1 cellular context compared by ENCODE assay signal in the genomic region with DNA sequence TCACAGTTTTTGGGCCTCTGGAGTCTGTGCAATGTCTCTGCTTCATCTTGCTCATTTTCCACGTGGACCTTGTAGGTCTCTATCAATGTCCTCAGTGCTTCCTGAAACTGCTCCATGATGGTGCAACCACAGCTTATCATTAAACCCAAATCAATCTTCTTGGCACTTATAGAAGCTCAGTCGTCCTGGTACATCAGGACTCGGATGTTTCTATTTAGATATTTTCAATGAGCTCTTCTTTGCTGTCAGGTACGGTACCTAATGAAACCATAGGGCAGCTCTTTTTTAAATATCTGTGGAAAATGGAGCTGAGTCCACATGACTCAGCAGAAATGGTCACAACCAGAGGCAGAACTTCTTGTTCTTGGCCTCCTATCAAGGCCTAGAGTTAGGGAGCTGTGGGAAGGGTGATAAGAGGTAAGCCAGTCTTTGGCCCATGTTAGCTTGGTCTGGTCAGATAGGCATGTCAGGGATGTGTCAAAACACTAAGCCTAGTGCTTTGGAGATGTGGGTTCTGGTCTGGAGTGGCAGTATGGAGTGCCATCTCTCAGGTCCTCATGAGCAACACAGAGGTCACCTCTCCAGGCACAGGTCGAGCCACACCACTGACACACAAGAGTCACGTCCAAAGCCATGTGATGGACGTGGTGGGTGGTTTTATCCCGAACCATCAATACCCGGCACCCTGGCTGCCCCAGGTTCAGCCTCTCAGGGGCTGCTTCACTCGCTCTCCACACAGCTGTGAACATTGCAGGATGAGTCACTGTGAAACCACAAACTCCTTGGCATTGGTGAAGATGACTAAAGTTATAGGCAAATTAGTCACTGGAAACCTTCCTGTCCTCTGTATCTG.
A peak's percentile ranks its signal among the peaks of the same experiment; 100 is the strongest.
TF ChIP-seq lines count a peak whose summit lies in the region.

No MANE protein-coding gene starts in this region.

TF ChIP-seq in K562, 482 proteins besides CTCF, POLR2A, EP300 and RAD21 (continued from another document and continues in another):
- TF ChIP-seq CEBPZ (IDR thresholded peaks at IDR 0.05; ENCODE audit: borderline replicate concordance, low read depth, low read length): no peak
- TF ChIP-seq ZSCAN29 (IDR thresholded peaks at IDR 0.05): no peak
- TF ChIP-seq SRSF3 (IDR thresholded peaks at IDR 0.05; ENCODE audit: insufficient read depth, low read length): no peak
- TF ChIP-seq ARID4B (CRISPR knock-in tag; IDR thresholded peaks at IDR 0.05): peak; percentile 76; the same call in 1 of the 2 replicates
- peak; percentile 62; the same call in 1 of the 2 replicates for TF ChIP-seq ILK (tag; IDR thresholded peaks at IDR 0.05; ENCODE audit: borderline replicate concordance, low read depth)
- TF ChIP-seq ZNF239 (CRISPR knock-in tag; IDR thresholded peaks at IDR 0.05): peak; percentile 71; the same call in 1 of the 2 replicates
- TF ChIP-seq RBBP5 (IDR thresholded peaks at IDR 0.05; ENCODE audit: borderline replicate concordance, insufficient read depth, low read length, poor library complexity, severe bottlenecking): peak; percentile 77
- TF ChIP-seq MYC (IDR thresholded peaks at IDR 0.05; ENCODE audit: low read depth, low read length): peak; percentile 46
- peak; percentile 80; the same call in 1 of the 2 replicates for TF ChIP-seq MYC (CRISPR knock-in tag; IDR thresholded peaks at IDR 0.05; ENCODE audit: borderline replicate concordance, low read depth)
- no peak for TF ChIP-seq TCF7L2 (IDR thresholded peaks at IDR 0.05; ENCODE audit: low read depth, low read length)
- TF ChIP-seq RBM34 (IDR thresholded peaks at IDR 0.05; ENCODE audit: borderline replicate concordance, insufficient read depth, low read length): no peak
- peak; percentile 95 for TF ChIP-seq MTA3 (IDR thresholded peaks at IDR 0.05; ENCODE audit: borderline replicate concordance)
- TF ChIP-seq MLLT1 (IDR thresholded peaks at IDR 0.05): peak; percentile 46 to 87; a peak in 2 of 4 replicates
- TF ChIP-seq CHCHD3 (CRISPR knock-in tag; IDR thresholded peaks at IDR 0.05): no peak
- TF ChIP-seq TEAD2 (tag; IDR thresholded peaks at IDR 0.05): peak; percentile 70
- no peak for TF ChIP-seq ZNF717 (CRISPR knock-in tag; IDR thresholded peaks at IDR 0.05)
- TF ChIP-seq PHF8 (IDR thresholded peaks at IDR 0.05; ENCODE audit: borderline replicate concordance, low read length): no peak
- TF ChIP-seq GTF2F1 (IDR thresholded peaks at IDR 0.05; ENCODE audit: low read depth, low read length): no peak
- TF ChIP-seq E2F6 (IDR thresholded peaks at IDR 0.05; ENCODE audit: borderline replicate concordance in 1 of 2, extremely low read depth in 1 of 2, insufficient read depth in 1 of 2, insufficient read length in 1 of 2, low read depth in 1 of 2, low read length in 1 of 2, poor library complexity in 1 of 2, severe bottlenecking in 1 of 2): peak in 1 of 2 experiments; percentile 62
- TF ChIP-seq SPI1 (IDR thresholded peaks at IDR 0.05; ENCODE audit: borderline replicate concordance, low read depth, low read length): no peak
- peak; percentile 49 for TF ChIP-seq E2F8 (IDR thresholded peaks at IDR 0.05; ENCODE audit: low read depth, partially characterized antibody)
- peak; percentile 73 for TF ChIP-seq DDX20 (tag; IDR thresholded peaks at IDR 0.05; ENCODE audit: low read depth)
- peak; percentile 86 for TF ChIP-seq NUFIP1 (IDR thresholded peaks at IDR 0.05; ENCODE audit: partially characterized antibody)
- no peak for TF ChIP-seq POLR2AphosphoS2 (IDR thresholded peaks at IDR 0.05; ENCODE audit: low read length)
- no peak for TF ChIP-seq RBM17 (IDR thresholded peaks at IDR 0.05; ENCODE audit: borderline replicate concordance, low read depth, low read length)
- TF ChIP-seq, protein P1, sequence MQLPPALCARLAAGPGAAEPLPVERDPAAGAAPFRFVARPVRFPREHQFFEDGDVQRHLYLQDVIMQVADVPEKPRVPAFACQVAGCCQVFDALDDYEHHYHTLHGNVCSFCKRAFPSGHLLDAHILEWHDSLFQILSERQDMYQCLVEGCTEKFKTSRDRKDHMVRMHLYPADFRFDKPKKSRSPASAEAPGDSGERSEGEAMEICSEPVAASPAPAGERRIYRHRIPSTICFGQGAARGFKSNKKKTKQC (CRISPR knock-in tag; IDR thresholded peaks at IDR 0.05): peak; percentile 77
- TF ChIP-seq NFATC3 (IDR thresholded peaks at IDR 0.05): no peak; the same call in 1 of the 2 replicates
- TF ChIP-seq NFIC (IDR thresholded peaks at IDR 0.05): peak; percentile 93
- 0 out of 2 replicates have a peak, but pooled peaks have one; percentile 4 for TF ChIP-seq FOXK1 (CRISPR knock-in tag; IDR thresholded peaks at IDR 0.05; ENCODE audit: borderline replicate concordance)
- TF ChIP-seq HDGF (IDR thresholded peaks at IDR 0.05): peak; percentile 54; the same call in 1 of the 2 replicates
- TF ChIP-seq CBFA2T3 (IDR thresholded peaks at IDR 0.05): peak; percentile 98
- TF ChIP-seq SP1 (CRISPR knock-in tag; IDR thresholded peaks at IDR 0.05): peak; percentile 60; the same call in 1 of the 2 replicates
- TF ChIP-seq GABPB2 (CRISPR knock-in tag; conservative IDR thresholded peaks at IDR 0.05): 0 out of 2 replicates have a peak, but pooled peaks have one; percentile 69
- no peak for TF ChIP-seq RBM39 (optimal IDR thresholded peaks at IDR 0.05; ENCODE audit: low read depth, low read length)
- TF ChIP-seq SUPT5H (IDR thresholded peaks at IDR 0.05): peak; percentile 41; the same call in 1 of the 2 replicates
- TF ChIP-seq PML (IDR thresholded peaks at IDR 0.05; ENCODE audit: low read length): peak; percentile 74; the same call in 1 of the 2 replicates
- 0 out of 2 replicates have a peak, but pooled peaks have one; percentile 53 for TF ChIP-seq ZNF23 (CRISPR knock-in tag; IDR thresholded peaks at IDR 0.05)
- no peak for TF ChIP-seq NR1H2 (CRISPR knock-in tag; IDR thresholded peaks at IDR 0.05)
- TF ChIP-seq RBM22 (IDR thresholded peaks at IDR 0.05; ENCODE audit: low read depth, low read length, poor library complexity, severe bottlenecking): no peak
- TF ChIP-seq, protein P2, sequence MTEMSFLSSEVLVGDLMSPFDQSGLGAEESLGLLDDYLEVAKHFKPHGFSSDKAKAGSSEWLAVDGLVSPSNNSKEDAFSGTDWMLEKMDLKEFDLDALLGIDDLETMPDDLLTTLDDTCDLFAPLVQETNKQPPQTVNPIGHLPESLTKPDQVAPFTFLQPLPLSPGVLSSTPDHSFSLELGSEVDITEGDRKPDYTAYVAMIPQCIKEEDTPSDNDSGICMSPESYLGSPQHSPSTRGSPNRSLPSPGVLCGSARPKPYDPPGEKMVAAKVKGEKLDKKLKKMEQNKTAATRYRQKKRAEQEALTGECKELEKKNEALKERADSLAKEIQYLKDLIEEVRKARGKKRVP (CRISPR knock-in tag; IDR thresholded peaks at IDR 0.05): 0 out of 2 replicates have a peak, but pooled peaks have one; percentile 59
- peak; percentile 67 for TF ChIP-seq ZNF165 (CRISPR knock-in tag; IDR thresholded peaks at IDR 0.05; ENCODE audit: borderline replicate concordance)
- TF ChIP-seq ZNF143 (CRISPR knock-in tag; IDR thresholded peaks at IDR 0.05): no peak
- TF ChIP-seq YBX1 (IDR thresholded peaks at IDR 0.05): no peak
- TF ChIP-seq, protein P3, sequence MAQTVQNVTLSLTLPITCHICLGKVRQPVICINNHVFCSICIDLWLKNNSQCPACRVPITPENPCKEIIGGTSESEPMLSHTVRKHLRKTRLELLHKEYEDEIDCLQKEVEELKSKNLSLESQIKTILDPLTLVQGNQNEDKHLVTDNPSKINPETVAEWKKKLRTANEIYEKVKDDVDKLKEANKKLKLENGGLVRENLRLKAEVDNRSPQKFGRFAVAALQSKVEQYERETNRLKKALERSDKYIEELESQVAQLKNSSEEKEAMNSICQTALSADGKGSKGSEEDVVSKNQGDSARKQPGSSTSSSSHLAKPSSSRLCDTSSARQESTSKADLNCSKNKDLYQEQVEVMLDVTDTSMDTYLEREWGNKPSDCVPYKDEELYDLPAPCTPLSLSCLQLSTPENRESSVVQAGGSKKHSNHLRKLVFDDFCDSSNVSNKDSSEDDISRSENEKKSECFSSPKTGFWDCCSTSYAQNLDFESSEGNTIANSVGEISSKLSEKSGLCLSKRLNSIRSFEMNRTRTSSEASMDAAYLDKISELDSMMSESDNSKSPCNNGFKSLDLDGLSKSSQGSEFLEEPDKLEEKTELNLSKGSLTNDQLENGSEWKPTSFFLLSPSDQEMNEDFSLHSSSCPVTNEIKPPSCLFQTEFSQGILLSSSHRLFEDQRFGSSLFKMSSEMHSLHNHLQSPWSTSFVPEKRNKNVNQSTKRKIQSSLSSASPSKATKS (CRISPR knock-in tag; IDR thresholded peaks at IDR 0.05): 0 out of 2 replicates have a peak, but pooled peaks have one; percentile 60
